16 cellular contexts compared by ENCODE assay signal in the genomic region with DNA sequence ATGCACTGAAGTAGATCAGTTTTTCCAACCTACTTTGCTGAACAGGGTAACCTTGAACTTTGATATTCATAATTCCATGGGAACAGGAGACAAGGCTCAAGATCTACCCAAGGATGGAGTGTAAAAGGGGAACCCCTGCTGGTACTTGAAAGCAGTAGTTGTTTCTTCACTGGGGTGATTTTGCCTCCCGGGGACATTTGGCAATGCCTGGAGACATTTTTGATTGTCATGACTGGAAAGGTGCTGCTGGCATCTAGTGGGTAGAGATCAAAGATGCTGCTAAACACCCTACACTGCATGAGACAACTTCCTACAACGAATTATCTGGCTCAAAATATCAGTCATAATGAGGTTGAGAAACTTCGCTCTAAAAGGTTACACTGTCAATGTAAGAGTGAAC.
DNase-seq lines count a peak whose midpoint lies in the region; TF ChIP-seq lines count a peak whose summit lies in the region.
"Had no signal": no experiment of that assay in that cellular context is flagged by ENCODE, and none has a peak within 500 bp of the region (broad histone marks: within the 10 kb centered on the region; RNA-seq: fewer than 3 reads in every experiment).

No MANE protein-coding gene starts in this region.

- DNase-seq in Ammon's horn (ENCODE audit: low spot score) = peak; percentile 32
- peak; percentile 58 for DNase-seq in HT-29 (ENCODE audit: low spot score)
- DNase-seq in adipocyte (ENCODE audit: low read depth) = peak; percentile 7
- DNase-seq in iris pigment epithelial cell (ENCODE audit: low read depth) = peak; percentile 1
- DNase-seq in activated CD4-positive, alpha-beta T cell treated with anti-CD3 and anti-CD28 coated beads, Interleukin-2, amount 50 U/mL, for 48 hours = no peak
- DNase-seq in CD1c-positive myeloid dendritic cell (ENCODE audit: extremely low spot score) = no peak
- no peak for DNase-seq in NCI-H2196 treated with DMSO at 0.1 percent for 48 hours (lab: John Stamatoyannopoulos, UW; ENCODE audit: unreplicated experiment)
- no peak for DNase-seq in CD14-positive monocyte (ENCODE audit: low spot score)
- DNase-seq: activated B cell treated with CpG ODN at 0.5 μM for 24 hours; CD8-positive, alpha-beta T cell; H9; naive thymus-derived CD8-positive, alpha-beta T cell; NCI-H345; stimulated activated CD4-positive, alpha-beta T cell treated with anti-CD3 and anti-CD28 coated beads, Interleukin-12 subunit alpha, Interleukin-12 subunit beta, amount 100 ng/mL, for 4 hours; stimulated activated CD8-positive, alpha-beta memory T cell treated with anti-CD3 and anti-CD28 coated beads, Interleukin-4, amount 100 ng/mL, for 48 hours had no signal

- no peak for TF ChIP-seq CTCF in CD14-positive monocyte (IDR thresholded peaks at IDR 0.05)

- no peaks in the 10 kb centered on the region for H3K9me3 ChIP-seq in adipocyte (ENCODE audit: control insufficient read depth, low read length)
- H3K9me3 ChIP-seq: SJSA1 had no signal

- H3K36me3 Mint-ChIP-seq in CD14-positive monocyte = no peaks in the 10 kb centered on the region
- H3K36me3 Mint-ChIP-seq: CD8-positive, alpha-beta T cell had no signal

- peaks cover 2% of the 10 kb centered on the region for H3K27me3 ChIP-seq in adipocyte (replicated peaks; ENCODE audit: control insufficient read depth, insufficient read depth, low read length)
- H3K27me3 ChIP-seq: SJSA1 had no signal

- no peaks in the 10 kb centered on the region for H3K36me3 ChIP-seq in adipocyte (ENCODE audit: control insufficient read depth, insufficient read depth, low read length, severe bottlenecking)
- H3K36me3 ChIP-seq: SJSA1 had no signal

- peaks cover 0 to 11% (median 3%) of the 10 kb centered on the region in 7 donors for H3K9me3 Mint-ChIP-seq in CD14-positive monocyte

- H3K27ac Mint-ChIP-seq in CD14-positive monocyte = peak overlapping the region in 1 of 7 donors; percentile 2
- H3K27ac Mint-ChIP-seq: activated B cell treated with CpG ODN at 0.5 μM for 24 hours; CD8-positive, alpha-beta T cell; H9; naive thymus-derived CD8-positive, alpha-beta T cell had no signal

- H3K4me3 Mint-ChIP-seq in CD14-positive monocyte = no peak overlapping the region
- H3K4me3 Mint-ChIP-seq: activated B cell treated with CpG ODN at 0.5 μM for 24 hours; CD8-positive, alpha-beta T cell; H9; naive thymus-derived CD8-positive, alpha-beta T cell had no signal

- no peak overlapping the region for H3K4me3 ChIP-seq in adipocyte (ENCODE audit: low read length)
- H3K4me3 ChIP-seq: SJSA1 had no signal

- H3K4me1 ChIP-seq in adipocyte (ENCODE audit: control insufficient read depth, insufficient read depth, low read length) = peaks cover 16% of the 10 kb centered on the region
- H3K4me1 ChIP-seq: SJSA1 had no signal

- H3K9ac ChIP-seq in adipocyte (ENCODE audit: low read length) = no peak overlapping the region

- H3K27me3 Mint-ChIP-seq in CD14-positive monocyte (ENCODE audit: low read depth in 3 of 3) = peaks cover 2 to 13% (median 6%) of the 10 kb centered on the region in 3 donors

- intact Hi-C loops in CD14-positive monocyte (cut with micrococcal nuclease) = no loop called here

- H3K4me1 Mint-ChIP-seq in CD14-positive monocyte = no peaks in the 10 kb centered on the region
- H3K4me1 Mint-ChIP-seq: activated B cell treated with CpG ODN at 0.5 μM for 24 hours; naive thymus-derived CD8-positive, alpha-beta T cell had no signal

Comparison
In these comparisons a context has a peak if more than half of its experiments do, and no peak if none do; other contexts are left out.
1. DNase-seq: peak in Ammon's horn (single experiment), HT-29 (single experiment), adipocyte (single experiment) and iris pigment epithelial cell (single experiment); none in activated CD4-positive, alpha-beta T cell treated with anti-CD3 and anti-CD28 coated beads, Interleukin-2, amount 50 U/mL, for 48 hours (0 of 2), CD1c-positive myeloid dendritic cell (single experiment), NCI-H2196 treated with DMSO at 0.1 percent for 48 hours (single experiment) and CD14-positive monocyte (single experiment).